In genomic region chr5:149618581-149619248, GRCh38 we compare ENCODE assay signal across 1 cellular context.
A peak's percentile ranks its signal among the peaks of the same experiment; 100 is the strongest.
TF ChIP-seq lines count a peak whose summit lies in the region.

No MANE protein-coding gene starts in this region.

TF ChIP-seq in K562, 482 proteins besides CTCF, POLR2A, EP300 and RAD21 (continued from another document):
- TF ChIP-seq DEAF1 (CRISPR knock-in tag; IDR thresholded peaks at IDR 0.05) (peak; percentile 76), ATF7 (IDR thresholded peaks at IDR 0.05) (peak; percentile 41; the same call in 1 of the 2 replicates), STAG1 (CRISPR knock-in tag; IDR thresholded peaks at IDR 0.05; ENCODE audit: borderline replicate concordance) (peak; percentile 76; the same call in 1 of the 2 replicates), GATAD2A (IDR thresholded peaks at IDR 0.05) (0 out of 2 replicates have a peak, but pooled peaks have one; percentile 40), MAZ (CRISPR knock-in tag; conservative IDR thresholded peaks at IDR 0.05 in 1 of 2, IDR thresholded peaks at IDR 0.05 in 1 of 2) (0 out of 4 replicates have a peak, but pooled peaks of 1 of the 2 experiments have one; percentile 36), RB1 (IDR thresholded peaks at IDR 0.05; ENCODE audit: low read depth) (peak; percentile 47; the same call in 1 of the 2 replicates), KLF13 (tag; IDR thresholded peaks at IDR 0.05; ENCODE audit: borderline replicate concordance, low read depth) (no peak), SMC3 (conservative IDR thresholded peaks at IDR 0.05; ENCODE audit: insufficient read depth, low read depth, low read length) (peak; percentile 75), POLR2G (IDR thresholded peaks at IDR 0.05; ENCODE audit: low read depth, low read length) (no peak), XRCC5 (IDR thresholded peaks at IDR 0.05; ENCODE audit: low read depth, low read length) (peak; percentile 78; the same call in 1 of the 2 replicates), JUND (IDR thresholded peaks at IDR 0.05; ENCODE audit: borderline replicate concordance, low read depth, low read length) (no peak), JUND (tag; IDR thresholded peaks at IDR 0.05; ENCODE audit: borderline replicate concordance, low read depth, low read length) (peak; percentile 60; the same call in 2 of the 3 replicates), NRF1 (conservative IDR thresholded peaks at IDR 0.05 in 1 of 2, IDR thresholded peaks at IDR 0.05 in 1 of 2) (no peak), MTA1 (IDR thresholded peaks at IDR 0.05; ENCODE audit: borderline replicate concordance) (no peak), RCOR1 (IDR thresholded peaks at IDR 0.05; ENCODE audit: borderline replicate concordance in 1 of 2, low read depth in 2 of 2, low read length in 2 of 2) (peak in 1 of 2 experiments; percentile 30; a peak in 1 of 4 replicates)
- TF ChIP-seq, protein P1, sequence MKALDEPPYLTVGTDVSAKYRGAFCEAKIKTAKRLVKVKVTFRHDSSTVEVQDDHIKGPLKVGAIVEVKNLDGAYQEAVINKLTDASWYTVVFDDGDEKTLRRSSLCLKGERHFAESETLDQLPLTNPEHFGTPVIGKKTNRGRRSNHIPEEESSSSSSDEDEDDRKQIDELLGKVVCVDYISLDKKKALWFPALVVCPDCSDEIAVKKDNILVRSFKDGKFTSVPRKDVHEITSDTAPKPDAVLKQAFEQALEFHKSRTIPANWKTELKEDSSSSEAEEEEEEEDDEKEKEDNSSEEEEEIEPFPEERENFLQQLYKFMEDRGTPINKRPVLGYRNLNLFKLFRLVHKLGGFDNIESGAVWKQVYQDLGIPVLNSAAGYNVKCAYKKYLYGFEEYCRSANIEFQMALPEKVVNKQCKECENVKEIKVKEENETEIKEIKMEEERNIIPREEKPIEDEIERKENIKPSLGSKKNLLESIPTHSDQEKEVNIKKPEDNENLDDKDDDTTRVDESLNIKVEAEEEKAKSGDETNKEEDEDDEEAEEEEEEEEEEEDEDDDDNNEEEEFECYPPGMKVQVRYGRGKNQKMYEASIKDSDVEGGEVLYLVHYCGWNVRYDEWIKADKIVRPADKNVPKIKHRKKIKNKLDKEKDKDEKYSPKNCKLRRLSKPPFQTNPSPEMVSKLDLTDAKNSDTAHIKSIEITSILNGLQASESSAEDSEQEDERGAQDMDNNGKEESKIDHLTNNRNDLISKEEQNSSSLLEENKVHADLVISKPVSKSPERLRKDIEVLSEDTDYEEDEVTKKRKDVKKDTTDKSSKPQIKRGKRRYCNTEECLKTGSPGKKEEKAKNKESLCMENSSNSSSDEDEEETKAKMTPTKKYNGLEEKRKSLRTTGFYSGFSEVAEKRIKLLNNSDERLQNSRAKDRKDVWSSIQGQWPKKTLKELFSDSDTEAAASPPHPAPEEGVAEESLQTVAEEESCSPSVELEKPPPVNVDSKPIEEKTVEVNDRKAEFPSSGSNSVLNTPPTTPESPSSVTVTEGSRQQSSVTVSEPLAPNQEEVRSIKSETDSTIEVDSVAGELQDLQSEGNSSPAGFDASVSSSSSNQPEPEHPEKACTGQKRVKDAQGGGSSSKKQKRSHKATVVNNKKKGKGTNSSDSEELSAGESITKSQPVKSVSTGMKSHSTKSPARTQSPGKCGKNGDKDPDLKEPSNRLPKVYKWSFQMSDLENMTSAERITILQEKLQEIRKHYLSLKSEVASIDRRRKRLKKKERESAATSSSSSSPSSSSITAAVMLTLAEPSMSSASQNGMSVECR (CRISPR knock-in tag; IDR thresholded peaks at IDR 0.05), result no peak
- TF ChIP-seq, protein P2, sequence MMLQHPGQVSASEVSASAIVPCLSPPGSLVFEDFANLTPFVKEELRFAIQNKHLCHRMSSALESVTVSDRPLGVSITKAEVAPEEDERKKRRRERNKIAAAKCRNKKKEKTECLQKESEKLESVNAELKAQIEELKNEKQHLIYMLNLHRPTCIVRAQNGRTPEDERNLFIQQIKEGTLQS (IDR thresholded peaks at IDR 0.05), result peak; percentile 69
- TF ChIP-seq, protein P2 (CRISPR knock-in tag; conservative IDR thresholded peaks at IDR 0.05), result no peak
TF ChIP-seq in K562: peak in this region for 16.
